ENCODE assay signal across 16 cellular contexts in the genomic region with DNA sequence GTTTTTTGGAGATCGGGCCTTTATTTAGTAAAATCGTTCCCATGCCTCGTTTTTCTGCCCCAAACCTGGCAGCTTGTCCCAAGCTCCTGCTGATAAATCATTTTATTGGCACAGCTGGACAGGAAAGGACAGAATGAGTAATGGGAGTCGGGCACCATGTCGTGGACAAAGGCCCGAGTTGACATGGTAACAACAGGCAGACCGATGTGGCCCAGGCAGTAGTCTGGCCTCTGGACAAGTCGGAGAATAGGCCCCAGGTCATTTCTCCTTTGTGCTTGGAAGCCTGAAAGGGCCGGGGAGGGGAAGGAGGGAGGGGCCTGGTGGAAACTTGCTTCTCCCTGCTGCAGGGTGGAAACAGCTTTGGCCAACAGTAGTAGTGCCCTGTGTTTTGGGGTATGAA.
DNase-seq lines count a peak whose midpoint lies in the region; ATAC-seq and TF ChIP-seq lines count a peak whose summit lies in the region.
"Had no signal": no experiment of that assay in that cellular context is flagged by ENCODE, and none has a peak within 500 bp of the region (broad histone marks: within the 10 kb centered on the region; RNA-seq: fewer than 3 reads in every experiment).

No MANE protein-coding gene starts in this region.

- H3K36me3 ChIP-seq in endodermal cell (ENCODE audit: control insufficient read depth, insufficient read depth, low read length) (no peaks in the 10 kb centered on the region), WERI-Rb-1 (no peaks in the 10 kb centered on the region)
- H3K36me3 ChIP-seq: SJCRH30 had no signal

- peaks cover 31% of the 10 kb centered on the region for H3K9me3 Mint-ChIP-seq in endodermal cell

- DNase-seq in Ammon's horn (ENCODE audit: low spot score) = peak; percentile 33
- DNase-seq in NCI-H748 (lab: John Stamatoyannopoulos, UW; ENCODE audit: unreplicated experiment) = peak; percentile 92
- no peak for DNase-seq in endodermal cell
- peak; percentile 6 for DNase-seq in occipital lobe (lab: John Stamatoyannopoulos, UW)
- no peak for DNase-seq in HEK293T (ENCODE audit: extremely low spot score)
- no peak for DNase-seq in WERI-Rb-1
- DNase-seq in omental fat pad (ENCODE audit: low spot score) = no peak
- DNase-seq in Kasumi-1 (lab: John Stamatoyannopoulos, UW) = no peak
- DNase-seq: activated CD4-positive, alpha-beta T cell treated with anti-CD3 and anti-CD28 coated beads, Interleukin-2, amount 50 U/mL, for 4 hours; CD4-positive, alpha-beta memory T cell; DMS79 treated with DMSO at 0.1 percent for 48 hours; effector CD4-positive, alpha-beta T cell; NCI-H2171 treated with DMSO at 0.1 percent for 48 hours; SJCRH30; stimulated activated naive CD8-positive, alpha-beta T cell treated with anti-CD3 and anti-CD28 coated beads, Interleukin-15, Interleukin-2, amounts not matched to agents 100 U/mL and 50 U/mL, for 24 hours had no signal

- TF ChIP-seq CTCF in endodermal cell (conservative IDR thresholded peaks at IDR 0.05) (no peak), WERI-Rb-1 (IDR thresholded peaks at IDR 0.05; ENCODE audit: low read depth, low read length) (no peak), omental fat pad (IDR thresholded peaks at IDR 0.05) (no peak)

- H3K4me1 ChIP-seq in endodermal cell (ENCODE audit: control insufficient read depth, insufficient read depth, low read length) = peaks cover 6% of the 10 kb centered on the region
- H3K4me1 ChIP-seq: SJCRH30 had no signal

- 54 to 80% methylated on average over 7 to 9 of the region's 9 CpGs for WGBS in endodermal cell (ENCODE audit: insufficient coverage in 1 of 2, insufficient read length in 1 of 2), 2 experiments

- H3K4me3 ChIP-seq in endodermal cell (ENCODE audit: low read length) (no peak overlapping the region), WERI-Rb-1 (ENCODE audit: low read depth, low read length) (no peak overlapping the region)
- H3K4me3 ChIP-seq: SJCRH30 had no signal

- peaks cover 22% of the 10 kb centered on the region for H3K4me1 Mint-ChIP-seq in endodermal cell
- H3K4me1 Mint-ChIP-seq: CD4-positive, alpha-beta memory T cell had no signal

- H3K36me3 Mint-ChIP-seq in endodermal cell (ENCODE audit: low read depth) = peaks cover 11% of the 10 kb centered on the region
- H3K36me3 Mint-ChIP-seq: CD4-positive, alpha-beta memory T cell had no signal

- H3K27ac ChIP-seq in endodermal cell (ENCODE audit: low read depth, low read length) (peak overlapping the region; percentile 98), WERI-Rb-1 (no peak overlapping the region)
- H3K27ac ChIP-seq: SJCRH30 had no signal

- no peaks in the 10 kb centered on the region for H3K27me3 ChIP-seq in endodermal cell (ENCODE audit: control insufficient read depth, insufficient read depth, low read length, poor library complexity, severe bottlenecking)
- H3K27me3 ChIP-seq in WERI-Rb-1 (ENCODE audit: insufficient read depth, low read depth, severe bottlenecking) = no peaks in the 10 kb centered on the region
- H3K27me3 ChIP-seq: SJCRH30 had no signal

- H3K9me3 ChIP-seq in endodermal cell (ENCODE audit: control insufficient read depth, low read length) = peaks cover 27% of the 10 kb centered on the region
- peaks cover 11% of the 10 kb centered on the region for H3K9me3 ChIP-seq in WERI-Rb-1 (ENCODE audit: severe bottlenecking)
- H3K9me3 ChIP-seq: SJCRH30 had no signal

- peak overlapping the region; percentile 58 for H3K27ac Mint-ChIP-seq in endodermal cell
- H3K27ac Mint-ChIP-seq: activated naive CD4-positive, alpha-beta T cell treated with anti-CD3 and anti-CD28 coated beads, Interleukin-2, amount 50 U/mL, for 72 hours; CD4-positive, alpha-beta memory T cell had no signal

- no peak overlapping the region for H3K9ac ChIP-seq in endodermal cell (ENCODE audit: extremely low read depth, low read length, poor library complexity, severe bottlenecking)

- H3K27me3 Mint-ChIP-seq in endodermal cell (ENCODE audit: insufficient read depth) = peaks cover 14% of the 10 kb centered on the region

- CTCF ChIA-PET in HEK293T (lab: Yijun Ruan, JAX) = no interaction called here

- no peak for ATAC-seq in omental fat pad (ENCODE audit: low FRiP score)
- ATAC-seq: activated naive CD4-positive, alpha-beta T cell treated with anti-CD3 and anti-CD28 coated beads, Interleukin-2, amount 50 U/mL, for 72 hours; stimulated activated naive CD8-positive, alpha-beta T cell treated with anti-CD3 and anti-CD28 coated beads, Interleukin-15, Interleukin-2, amounts not matched to agents 100 U/mL and 50 U/mL, for 24 hours had no signal

- no peak overlapping the region for H3K4me3 Mint-ChIP-seq in endodermal cell
- H3K4me3 Mint-ChIP-seq: CD4-positive, alpha-beta memory T cell had no signal

- POLR2A ChIA-PET in HEK293T (lab: Yijun Ruan, JAX) = no interaction called here

TF ChIP-seq in HEK293T, 16 proteins besides CTCF, POLR2A, EP300 and RAD21:
- no peak for TF ChIP-seq FOXA1 (IDR thresholded peaks at IDR 0.05)
- no peak for TF ChIP-seq ARNT (IDR thresholded peaks at IDR 0.05)
- no peak for TF ChIP-seq SUZ12 (IDR thresholded peaks at IDR 0.05)
- TF ChIP-seq TARDBP (IDR thresholded peaks at IDR 0.05) = no peak
- no peak for TF ChIP-seq BHLHE40 (IDR thresholded peaks at IDR 0.05; ENCODE audit: borderline replicate concordance)
- TF ChIP-seq HDGF (IDR thresholded peaks at IDR 0.05; ENCODE audit: borderline replicate concordance) = no peak
- no peak for TF ChIP-seq L3MBTL2 (conservative IDR thresholded peaks at IDR 0.05)
- no peak for TF ChIP-seq ZNF384 (IDR thresholded peaks at IDR 0.05)
- TF ChIP-seq CTBP1 (IDR thresholded peaks at IDR 0.05; ENCODE audit: borderline replicate concordance) = no peak
- TF ChIP-seq SP1 (IDR thresholded peaks at IDR 0.05) = no peak
- TF ChIP-seq FOXK2 (IDR thresholded peaks at IDR 0.05) = no peak
- no peak for TF ChIP-seq LEF1 (IDR thresholded peaks at IDR 0.05; ENCODE audit: borderline replicate concordance)
- TF ChIP-seq ELF4 (IDR thresholded peaks at IDR 0.05) = no peak
- TF ChIP-seq NFRKB (IDR thresholded peaks at IDR 0.05) = no peak
- TF ChIP-seq, protein P1, sequence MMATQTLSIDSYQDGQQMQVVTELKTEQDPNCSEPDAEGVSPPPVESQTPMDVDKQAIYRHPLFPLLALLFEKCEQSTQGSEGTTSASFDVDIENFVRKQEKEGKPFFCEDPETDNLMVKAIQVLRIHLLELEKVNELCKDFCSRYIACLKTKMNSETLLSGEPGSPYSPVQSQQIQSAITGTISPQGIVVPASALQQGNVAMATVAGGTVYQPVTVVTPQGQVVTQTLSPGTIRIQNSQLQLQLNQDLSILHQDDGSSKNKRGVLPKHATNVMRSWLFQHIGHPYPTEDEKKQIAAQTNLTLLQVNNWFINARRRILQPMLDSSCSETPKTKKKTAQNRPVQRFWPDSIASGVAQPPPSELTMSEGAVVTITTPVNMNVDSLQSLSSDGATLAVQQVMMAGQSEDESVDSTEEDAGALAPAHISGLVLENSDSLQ (IDR thresholded peaks at IDR 0.05) = no peak
- TF ChIP-seq FOXM1 (IDR thresholded peaks at IDR 0.05; ENCODE audit: borderline replicate concordance) = no peak
TF ChIP-seq in HEK293T: peak in this region for 0.

Comparison
In these comparisons a context has a peak if more than half of its experiments do, and no peak if none do; other contexts are left out.
1. DNase-seq: peak in Ammon's horn (single experiment), NCI-H748 (single experiment) and occipital lobe (single experiment); none in endodermal cell (single experiment), HEK293T (single experiment), WERI-Rb-1 (single experiment), omental fat pad (single experiment) and Kasumi-1 (0 of 2).